Comparison of ENCODE assay signal across 11 cellular contexts in the genomic region with DNA sequence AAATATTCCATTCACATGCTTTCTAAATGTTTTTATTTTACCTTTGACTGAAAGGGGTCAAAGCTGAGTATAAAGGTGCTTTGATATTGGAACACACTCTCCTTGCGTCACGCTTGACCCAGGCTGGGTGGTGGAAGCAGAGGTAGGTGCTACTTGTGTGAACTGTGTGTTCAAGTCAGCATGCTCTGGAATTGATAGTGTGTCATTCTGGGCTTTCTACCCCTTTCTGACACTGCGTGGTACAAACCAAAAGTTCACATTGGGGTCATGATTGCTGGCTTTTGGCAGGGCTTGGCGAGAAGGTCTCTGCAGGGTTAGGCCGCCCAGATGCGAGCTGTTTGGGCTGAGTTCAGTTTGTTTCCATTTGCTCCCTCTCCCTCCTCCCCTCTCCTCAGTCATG.
DNase-seq lines count a peak whose midpoint lies in the region; ATAC-seq and TF ChIP-seq lines count a peak whose summit lies in the region.
"Had no signal": no experiment of that assay in that cellular context is flagged by ENCODE, and none has a peak within 500 bp of the region (broad histone marks: within the 10 kb centered on the region; RNA-seq: fewer than 3 reads in every experiment).

No MANE protein-coding gene starts in this region.

- peak; percentile 89 for ATAC-seq in Right ventricle myocardium inferior

- no peak overlapping the region for H3K27ac ChIP-seq in fibroblast of lung (ENCODE audit: insufficient read depth, low read length)
- no peak overlapping the region for H3K27ac ChIP-seq in mesendoderm (ENCODE audit: low read depth, low read length)
- peak overlapping the region; percentile 62 to 76 for H3K27ac ChIP-seq in uterus

- H3K4me3 ChIP-seq in fibroblast of lung (replicated peaks in 1 of 4; ENCODE audit: control extremely low read depth in 1 of 4, insufficient read depth in 1 of 4, low read depth in 3 of 4, low read length in 4 of 4) (no peak overlapping the region), mesendoderm (ENCODE audit: low read length) (no peak overlapping the region), uterus (no peak overlapping the region)

- no CpG with 5 or more reads among the region's 6 CpGs for WGBS in mesendoderm (ENCODE audit: extremely low coverage, insufficient coverage, low lambda C conversion rate)

- H3K9me3 ChIP-seq in fibroblast of lung (ENCODE audit: control insufficient read depth, insufficient read depth, low read depth, low read length) (no peaks in the 10 kb centered on the region), uterus (no peaks in the 10 kb centered on the region)
- H3K9me3 ChIP-seq: SK-N-SH had no signal

- H3K79me2 ChIP-seq in fibroblast of lung (ENCODE audit: control insufficient read depth, insufficient read depth, low read length) (no peaks in the 10 kb centered on the region), mesendoderm (ENCODE audit: control insufficient read depth, insufficient read depth, low read length) (no peaks in the 10 kb centered on the region)
- H3K79me2 ChIP-seq: parathyroid adenoma had no signal

- H4K8ac ChIP-seq in mesendoderm (ENCODE audit: low read depth, low read length), result no peak overlapping the region

- H3K4ac ChIP-seq in mesendoderm (ENCODE audit: low read depth, low read length), result no peak overlapping the region

- no peak overlapping the region for H3K23ac ChIP-seq in mesendoderm (ENCODE audit: low read length)

- H3K79me1 ChIP-seq in mesendoderm (ENCODE audit: low read length), result no peaks in the 10 kb centered on the region

- H2AK5ac ChIP-seq in mesendoderm (ENCODE audit: low read length), result no peak overlapping the region

- H3K56ac ChIP-seq in mesendoderm (ENCODE audit: low read length), result peak overlapping the region; percentile 65

- H3K18ac ChIP-seq in mesendoderm (ENCODE audit: low read length), result no peak overlapping the region

- no peak for TF ChIP-seq POLR2A in uterus (IDR thresholded peaks at IDR 0.05)

- H3K9ac ChIP-seq in fibroblast of lung (ENCODE audit: insufficient read depth, low read length) (no peak overlapping the region), mesendoderm (ENCODE audit: low read length) (no peak overlapping the region)
- H3K9ac ChIP-seq: parathyroid adenoma, SK-N-SH had no signal

- peak overlapping the region; percentile 17 for H2BK5ac ChIP-seq in mesendoderm (ENCODE audit: low read length)

- no peak overlapping the region for H2BK120ac ChIP-seq in mesendoderm (ENCODE audit: low read depth, low read length)

- H3K36me3 ChIP-seq in fibroblast of lung (ENCODE audit: control insufficient read depth, insufficient read depth, low read length) (no peaks in the 10 kb centered on the region), mesendoderm (ENCODE audit: control insufficient read depth, insufficient read depth, low read length) (no peaks in the 10 kb centered on the region), uterus (no peaks in the 10 kb centered on the region)

- no peak overlapping the region for H2AFZ ChIP-seq in fibroblast of lung (ENCODE audit: low read length)
- H2AFZ ChIP-seq: parathyroid adenoma had no signal

- no peaks in the 10 kb centered on the region for H3K4me1 ChIP-seq in fibroblast of lung (ENCODE audit: control insufficient read depth, extremely low read depth, insufficient read depth, low read length)
- H3K4me1 ChIP-seq in mesendoderm (ENCODE audit: control insufficient read depth, low read depth, low read length), result peaks cover 5% of the 10 kb centered on the region
- H3K4me1 ChIP-seq in uterus, result peaks cover 0 to 6% of the 10 kb centered on the region in 2 donors
- H3K4me1 ChIP-seq: parathyroid adenoma had no signal

- peak overlapping the region; percentile 15 for H3K4me2 ChIP-seq in fibroblast of lung (ENCODE audit: extremely low read depth, insufficient read depth, low read length)
- no peak overlapping the region for H3K4me2 ChIP-seq in mesendoderm (ENCODE audit: low read length)
- H3K4me2 ChIP-seq: SK-N-SH had no signal

- no peak overlapping the region for H4K5ac ChIP-seq in mesendoderm (ENCODE audit: low read length)

- H4K20me1 ChIP-seq in fibroblast of lung (ENCODE audit: control insufficient read depth, extremely low read depth, insufficient read depth, low read length), result no peaks in the 10 kb centered on the region

- no peak overlapping the region for H2BK15ac ChIP-seq in mesendoderm (replicated peaks; ENCODE audit: low read depth)

- DNase-seq in Right ventricle myocardium inferior (ENCODE audit: missing footprints) (no peak), cardiac septum (ENCODE audit: low spot score) (no peak), fibroblast of lung (ENCODE audit: low read depth in 2 of 2) (peak; percentile 48 to 87), mesendoderm (peak; percentile 6), uterus (peak; percentile 49), NCI-H748 treated with DMSO at 0.1 percent for 48 hours (lab: John Stamatoyannopoulos, UW) (no peak), NCI-H2227 (lab: John Stamatoyannopoulos, UW; ENCODE audit: unreplicated experiment) (no peak)
- DNase-seq in stimulated activated CD4-positive, alpha-beta T cell treated with anti-CD3 and anti-CD28 coated beads, Interleukin-2, amount 100 ng/mL, for 48 hours, result no peak
- DNase-seq: Kasumi-1, SK-N-SH had no signal

- no peak for TF ChIP-seq CTCF in fibroblast of lung (conservative IDR thresholded peaks at IDR 0.05 in 1 of 2, IDR thresholded peaks at IDR 0.05 in 1 of 2; ENCODE audit: low read depth in 1 of 2, low read length in 2 of 2)
- no peak for TF ChIP-seq CTCF in uterus (IDR thresholded peaks at IDR 0.05)

- intact Hi-C loops in Right ventricle myocardium inferior (cut with DNase I), result no loop called here
- intact Hi-C loops in cardiac septum (cut with DNase I), result no loop called here
- intact Hi-C loops in uterus (cut with DNase I; ENCODE audit: low total_unique reads), result no loop called here

- H3K27me3 ChIP-seq in fibroblast of lung (ENCODE audit: control insufficient read depth, insufficient read depth, low read length), result no peaks in the 10 kb centered on the region
- H3K27me3 ChIP-seq in mesendoderm (ENCODE audit: insufficient read depth, low read length, poor library complexity), result no peaks in the 10 kb centered on the region
- H3K27me3 ChIP-seq in uterus, result no peaks in the 10 kb centered on the region

Comparison
In these comparisons a context has a peak if more than half of its experiments do, and no peak if none do; other contexts are left out.
1. DNase-seq: peak in fibroblast of lung (2 of 2), mesendoderm (single experiment) and uterus (2 of 2); none in Right ventricle myocardium inferior (single experiment), cardiac septum (single experiment), stimulated activated CD4-positive, alpha-beta T cell treated with anti-CD3 and anti-CD28 coated beads, Interleukin-2, amount 100 ng/mL, for 48 hours (0 of 2), NCI-H748 treated with DMSO at 0.1 percent for 48 hours (single experiment) and NCI-H2227 (single experiment).
2. H3K27ac ChIP-seq: peak in uterus (2 of 2); none in fibroblast of lung (single experiment) and mesendoderm (single experiment).